10 cellular contexts compared by ENCODE assay signal in genomic region chr9:78210841-78211301, GRCh38. TPM values are rescaled to one million over a fixed set of nuclear protein-coding genes. Genes with fewer than 3 reads are reported as not detected.
DNase-seq lines count a peak whose midpoint lies in the region; ATAC-seq and TF ChIP-seq lines count a peak whose summit lies in the region.
"Had no signal": no experiment of that assay in that cellular context is flagged by ENCODE, and none has a peak within 500 bp of the region (broad histone marks: within the 10 kb centered on the region; RNA-seq: fewer than 3 reads in every experiment).

No MANE protein-coding gene starts in this region.

- ATAC-seq in GM19452 (IDR thresholded peaks at IDR 0.05; ENCODE audit: unreplicated experiment) = peak; percentile 82
- peak; percentile 72 for ATAC-seq in HG03139 (IDR thresholded peaks at IDR 0.05; ENCODE audit: unreplicated experiment)
- ATAC-seq in activated naive CD4-positive, alpha-beta T cell treated with anti-CD3 and anti-CD28 coated beads, Interleukin-2, amount 50 U/mL, for 72 hours = peak; percentile 22 to 45

- peaks cover 0 to 3% of the 10 kb centered on the region in 2 donors for H3K9me3 Mint-ChIP-seq in activated naive CD4-positive, alpha-beta T cell treated with anti-CD3 and anti-CD28 coated beads, Interleukin-2, amount 50 U/mL, for 72 hours
- H3K9me3 Mint-ChIP-seq in type B pancreatic cell = no peaks in the 10 kb centered on the region

- H3K4me1 Mint-ChIP-seq in type B pancreatic cell (ENCODE audit: unreplicated experiment) = no peaks in the 10 kb centered on the region

- DNase-seq in GM12865 (ENCODE audit: low read depth) (peak; percentile 88), foreskin melanocyte (no peak), type B pancreatic cell (ENCODE audit: extremely low spot score, unreplicated experiment) (no peak), SKM-1 (lab: John Stamatoyannopoulos, UW; ENCODE audit: unreplicated experiment) (no peak)
- DNase-seq in activated naive CD4-positive, alpha-beta T cell treated with anti-CD3 and anti-CD28 coated beads, Interleukin-2, amount 50 U/mL, for 72 hours (ENCODE audit: low spot score in 2 of 2) = no peak
- no peak for DNase-seq in stimulated activated CD4-positive, alpha-beta T cell treated with anti-CD3 and anti-CD28 coated beads, Interleukin-1b, Interleukin-23, amount 100 ng/mL, for 48 hours
- DNase-seq: DMS79 had no signal

- H3K27ac Mint-ChIP-seq in activated naive CD4-positive, alpha-beta T cell treated with anti-CD3 and anti-CD28 coated beads, Interleukin-2, amount 50 U/mL, for 72 hours = peak overlapping the region in 1 of 2 donors; percentile 44
- H3K27ac Mint-ChIP-seq in type B pancreatic cell = no peak overlapping the region
- H3K27ac Mint-ChIP-seq: progenitor cell of endocrine pancreas had no signal

- no peak overlapping the region for H3K4me3 Mint-ChIP-seq in type B pancreatic cell

- H3K27me3 Mint-ChIP-seq in type B pancreatic cell = no peaks in the 10 kb centered on the region
- H3K27me3 Mint-ChIP-seq: progenitor cell of endocrine pancreas had no signal

- H3K4me3 ChIP-seq in GM12865 (ENCODE audit: low read depth, low read length) = no peak overlapping the region

- TF ChIP-seq CTCF in GM12865 (IDR thresholded peaks at IDR 0.05; ENCODE audit: insufficient read depth, low read depth, low read length, missing control alignments) = no peak
- TF ChIP-seq CTCF in type B pancreatic cell (conservative IDR thresholded peaks at IDR 0.05) = no peak

- H3K36me3 Mint-ChIP-seq in activated naive CD4-positive, alpha-beta T cell treated with anti-CD3 and anti-CD28 coated beads, Interleukin-2, amount 50 U/mL, for 72 hours = peaks cover 0 to 4% of the 10 kb centered on the region in 2 donors
- no peaks in the 10 kb centered on the region for H3K36me3 Mint-ChIP-seq in type B pancreatic cell

RNA-seq across cellular contexts. Expression of gene CEP78, which starts 25.0 kb away (rescaled TPM):
- 10 to 100 TPM; 33.4 to 40.7 TPM for total RNA-seq in activated naive CD4-positive, alpha-beta T cell treated with anti-CD3 and anti-CD28 coated beads, Interleukin-2, amount 50 U/mL, for 72 hours
- 22.7 and 44.8 TPM in 2 replicates for total RNA-seq in type B pancreatic cell (ENCODE audit: low replicate concordance)
